Comparison of ENCODE assay signal across 22 cellular contexts in genomic region chr1:199946305-199947155, GRCh38.
DNase-seq lines count a peak whose midpoint lies in the region; ATAC-seq and TF ChIP-seq lines count a peak whose summit lies in the region.
"Had no signal": no experiment of that assay in that cellular context is flagged by ENCODE, and none has a peak within 500 bp of the region (broad histone marks: within the 10 kb centered on the region; RNA-seq: fewer than 3 reads in every experiment).

No MANE protein-coding gene starts in this region.

- intact Hi-C loops in HCT116 (cut with micrococcal nuclease) (loop anchor here (10.0 kb wide), 1 partner anchor 262 kb away; no protein-coding TSS in a partner anchor), spleen (cut with DNase I; ENCODE audit: low total_unique reads) (no loop called here)

- H3K36me3 ChIP-seq in SK-N-SH (replicated peaks in 1 of 2; ENCODE audit: control insufficient read depth in 1 of 2, insufficient read depth in 2 of 2, low read length in 1 of 2) (no peaks in the 10 kb centered on the region), HCT116 (ENCODE audit: control insufficient read depth in 1 of 2, insufficient read depth in 2 of 2, low read length in 2 of 2) (no peaks in the 10 kb centered on the region), spleen (no peaks in the 10 kb centered on the region)
- H3K36me3 ChIP-seq: BE2C; BLaER1 treated with 17β-estradiol and CSF1 and Interleukin-3, amounts not matched to agents 10 nM and 100 nM had no signal

- H3K27ac ChIP-seq in SK-N-SH (ENCODE audit: low read depth in 2 of 2, low read length in 1 of 2) = no peak overlapping the region
- no peak overlapping the region for H3K27ac ChIP-seq in HCT116 (ENCODE audit: low read depth, low read length)
- no peak overlapping the region for H3K27ac ChIP-seq in spleen
- H3K27ac ChIP-seq: 22Rv1; BLaER1 treated with 17β-estradiol and CSF1 and Interleukin-3, amounts not matched to agents 10 nM and 100 nM had no signal

- TF ChIP-seq POLR2A in HCT116 (IDR thresholded peaks at IDR 0.05; ENCODE audit: borderline replicate concordance, extremely low read depth, insufficient read depth, insufficient read length) = no peak
- TF ChIP-seq POLR2A in spleen (IDR thresholded peaks at IDR 0.05) = no peak

- ATAC-seq in SK-N-SH treated with all-trans-retinoic acid at 6 μM for 48 hours (no peak; the same call in 2 of the 3 replicates), HCT116 (no peak), left lobe of liver (peak; percentile 94), HG03565 (IDR thresholded peaks at IDR 0.05; ENCODE audit: unreplicated experiment) (no peak), HG03159 (IDR thresholded peaks at IDR 0.05; ENCODE audit: unreplicated experiment) (no peak)

- no peak overlapping the region for H3K9ac ChIP-seq in SK-N-SH
- H3K9ac ChIP-seq in HCT116 (ENCODE audit: low read length) = no peak overlapping the region
- H3K9ac ChIP-seq: BLaER1 treated with 17β-estradiol and CSF1 and Interleukin-3, amounts not matched to agents 10 nM and 100 nM had no signal

- H3K79me2 ChIP-seq in SK-N-SH (ENCODE audit: insufficient read depth) (no peaks in the 10 kb centered on the region), HCT116 (ENCODE audit: insufficient read depth, low read length) (no peaks in the 10 kb centered on the region)

- H3K4me3 ChIP-seq in SK-N-SH (ENCODE audit: low read depth in 2 of 2, low read length in 1 of 2) = no peak overlapping the region
- no peak overlapping the region for H3K4me3 ChIP-seq in HCT116 (replicated peaks in 1 of 2; ENCODE audit: low read depth in 1 of 2, low read length in 2 of 2)
- H3K4me3 ChIP-seq in spleen = no peak overlapping the region
- H3K4me3 ChIP-seq: BLaER1 treated with 17β-estradiol and CSF1 and Interleukin-3, amounts not matched to agents 10 nM and 100 nM had no signal

- no peaks in the 10 kb centered on the region for H3K9me2 ChIP-seq in SK-N-SH
- no peaks in the 10 kb centered on the region for H3K9me2 ChIP-seq in HCT116 (ENCODE audit: insufficient read depth)

- H3K27me3 ChIP-seq in SK-N-SH (ENCODE audit: insufficient read depth) (no peaks in the 10 kb centered on the region), HCT116 (ENCODE audit: insufficient read depth, low read length) (no peaks in the 10 kb centered on the region), spleen (replicated peaks in 1 of 7) (peaks cover 0 to 7% (median 0%) of the 10 kb centered on the region in 7 donors)
- H3K27me3 ChIP-seq: BLaER1 treated with 17β-estradiol and CSF1 and Interleukin-3, amounts not matched to agents 10 nM and 100 nM had no signal

- TF ChIP-seq CTCF in SK-N-SH (IDR thresholded peaks at IDR 0.05) (no peak), HCT116 (IDR thresholded peaks at IDR 0.05 in 2 of 3, conservative IDR thresholded peaks at IDR 0.05 in 1 of 3; ENCODE audit: borderline replicate concordance in 1 of 3, insufficient read depth in 1 of 3, low read depth in 2 of 3, low read length in 2 of 3) (no peak), spleen (IDR thresholded peaks at IDR 0.05 in 8 of 11, conservative IDR thresholded peaks at IDR 0.05 in 3 of 11) (no peak)

- CTCF ChIA-PET in SK-N-SH (lab: Yijun Ruan, JAX) (no interaction called here), HCT116 (lab: Charles Lee) (no interaction called here)

- TF ChIP-seq EP300 in SK-N-SH (IDR thresholded peaks at IDR 0.05; ENCODE audit: borderline replicate concordance in 1 of 2, low read depth in 1 of 2, low read length in 1 of 2) = no peak

- H2AFZ ChIP-seq in SK-N-SH (ENCODE audit: low read depth) = no peak overlapping the region
- H2AFZ ChIP-seq in HCT116 (ENCODE audit: low read depth, low read length, poor library complexity, severe bottlenecking) = peak overlapping the region; percentile 9

- H3F3A ChIP-seq in SK-N-SH (replicated peaks; ENCODE audit: insufficient read depth) = no peaks in the 10 kb centered on the region

- RAD21 ChIA-PET in HCT116 (lab: Charles Lee; ENCODE audit: low non-redundant PET in 1 of 2, low total read pairs in 2 of 2, uncharacterized antibody in 2 of 2, unreplicated experiment in 2 of 2) = no interaction called here

- TF ChIP-seq RAD21 in SK-N-SH (IDR thresholded peaks at IDR 0.05; ENCODE audit: low read length) = no peak
- no peak for TF ChIP-seq RAD21 in HCT116 (IDR thresholded peaks at IDR 0.05; ENCODE audit: low read depth)

- H3K4me1 ChIP-seq in SK-N-SH (ENCODE audit: control insufficient read depth in 1 of 2, insufficient read depth in 2 of 2, low read depth in 1 of 2, low read length in 1 of 2) (no peaks in the 10 kb centered on the region), HCT116 (ENCODE audit: control insufficient read depth in 1 of 2, insufficient read depth in 2 of 2, low read length in 2 of 2) (peaks cover 0 to 10% of the 10 kb centered on the region in 2 experiments; a peak in 2 of 4 replicates), spleen (peaks cover 0 to under 1% (median 0%) of the 10 kb centered on the region in 6 donors)
- H3K4me1 ChIP-seq: BE2C had no signal

- H3K4me2 ChIP-seq in SK-N-SH (no peak overlapping the region), HCT116 (ENCODE audit: low read length) (no peak overlapping the region)

- WGBS in SK-N-SH (ENCODE audit: low lambda C conversion rate) = 49% methylated on average over 7 of the region's 7 CpGs
- WGBS in spleen, 5 donors = 83 to 89% (median 85%) methylated on average over 7 of the region's 7 CpGs

- DNase-seq in SK-N-SH (peak; percentile 19), HCT116 (ENCODE audit: low read depth, low spot score) (no peak), left lobe of liver (ENCODE audit: low spot score) (no peak), spleen (peak; percentile 11), GDM1 (lab: John Stamatoyannopoulos, UW) (no peak)
- DNase-seq: ACHN; AML-193; BE2C; CD4-positive, alpha-beta T cell; CD8-positive, alpha-beta memory T cell; DMS 273 treated with DMSO at 0.1 percent for 48 hours; DMS79; EL; GF-D8; GOT3; HCEC 1CT; HFFc6 had no signal

- POLR2A ChIA-PET in SK-N-SH (lab: Yijun Ruan, JAX) = no interaction called here
- POLR2A ChIA-PET in HCT116 (lab: Charles Lee) = interaction anchor here (0.6 kb wide), 1 partner anchor 159 kb away, joined by 4 read pairs; no protein-coding TSS in a partner anchor

- H3K9me3 ChIP-seq in SK-N-SH (no peaks in the 10 kb centered on the region), HCT116 (ENCODE audit: control insufficient read depth in 1 of 2, insufficient read depth in 1 of 2, low read depth in 1 of 2, low read length in 2 of 2) (no peaks in the 10 kb centered on the region), spleen (no peaks in the 10 kb centered on the region)
- H3K9me3 ChIP-seq: BE2C had no signal

- no TSS peak for BruUV-seq in HCT116 (replicated peaks; lab: Mats Ljungman, UMichigan)

- H4K20me1 ChIP-seq in SK-N-SH (ENCODE audit: insufficient read depth) (no peaks in the 10 kb centered on the region), HCT116 (ENCODE audit: insufficient read depth) (no peaks in the 10 kb centered on the region)
- H4K20me1 ChIP-seq: BLaER1 treated with 17β-estradiol and CSF1 and Interleukin-3, amounts not matched to agents 10 nM and 100 nM had no signal

TF ChIP-seq in SK-N-SH, 30 proteins besides CTCF, POLR2A, EP300 and RAD21:
- TF ChIP-seq TEAD4 (IDR thresholded peaks at IDR 0.05; ENCODE audit: borderline replicate concordance, insufficient read depth) = no peak

TF ChIP-seq in SK-N-SH treated with all-trans-retinoic acid at 6 μM for 48 hours, 23 proteins besides CTCF, POLR2A, EP300 and RAD21 (continues in another document):
- no peak for TF ChIP-seq ZC3H10 (CRISPR knock-in tag; IDR thresholded peaks at IDR 0.05)
- TF ChIP-seq PPARA (CRISPR knock-in tag; IDR thresholded peaks at IDR 0.05; ENCODE audit: borderline replicate concordance) = no peak
- TF ChIP-seq OSR1 (CRISPR knock-in tag; IDR thresholded peaks at IDR 0.05) = no peak
- TF ChIP-seq ESRRG (CRISPR knock-in tag; IDR thresholded peaks at IDR 0.05) = no peak
- TF ChIP-seq CREB5 (CRISPR knock-in tag; IDR thresholded peaks at IDR 0.05; ENCODE audit: low read depth) = no peak
- no peak for TF ChIP-seq ZFP30 (CRISPR knock-in tag; IDR thresholded peaks at IDR 0.05)
- TF ChIP-seq ZNF70 (CRISPR knock-in tag; IDR thresholded peaks at IDR 0.05) = no peak
- TF ChIP-seq GLIS3 (CRISPR knock-in tag; IDR thresholded peaks at IDR 0.05) = no peak

TF ChIP-seq in HCT116, 20 proteins besides CTCF, POLR2A, EP300 and RAD21:
- TF ChIP-seq SIN3A (IDR thresholded peaks at IDR 0.05; ENCODE audit: low read depth) (no peak), ELF1 (IDR thresholded peaks at IDR 0.05; ENCODE audit: borderline replicate concordance, low read depth) (no peak), YY1 (IDR thresholded peaks at IDR 0.05; ENCODE audit: extremely low read depth, insufficient replicate concordance, low read depth, low read length) (no peak), SP1 (IDR thresholded peaks at IDR 0.05; ENCODE audit: low read depth) (no peak), EZH2 (IDR thresholded peaks at IDR 0.05) (no peak), EGR1 (IDR thresholded peaks at IDR 0.05; ENCODE audit: low read depth) (no peak), ZBTB33 (IDR thresholded peaks at IDR 0.05; ENCODE audit: extremely low read depth, insufficient replicate concordance, low read length) (no peak), ATF3 (IDR thresholded peaks at IDR 0.05) (no peak)

Comparison
In these comparisons a context has a peak if more than half of its experiments do, and no peak if none do; other contexts are left out.
1. DNase-seq: peak in SK-N-SH (single experiment) and spleen (single experiment); none in HCT116 (single experiment), left lobe of liver (single experiment) and GDM1 (single experiment).